25 cellular contexts compared by ENCODE assay signal in the genomic region with DNA sequence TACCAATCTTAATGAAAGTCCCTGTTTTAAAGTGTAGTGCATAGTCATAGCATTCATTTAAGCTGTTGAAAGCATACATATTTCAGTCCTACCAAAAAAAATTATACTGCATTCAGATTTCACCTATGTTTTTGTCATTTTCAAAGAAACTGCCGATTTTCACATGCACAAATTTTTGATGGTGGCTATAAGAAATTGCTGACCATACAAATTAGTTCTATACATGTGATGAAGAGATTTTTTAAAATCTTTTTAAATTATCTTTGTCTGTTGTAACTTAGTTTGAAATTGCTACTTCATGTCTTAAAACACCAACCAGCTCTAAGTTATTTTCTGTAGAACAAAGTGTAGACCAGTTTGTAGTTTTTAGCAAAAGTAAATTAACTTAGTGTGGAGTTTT. TPM values are rescaled to one million over a fixed set of nuclear protein-coding genes. Genes with fewer than 3 reads are reported as not detected.
DNase-seq lines count a peak whose midpoint lies in the region; ATAC-seq, FAIRE-seq and TF ChIP-seq lines count a peak whose summit lies in the region.
"Had no signal": no experiment of that assay in that cellular context is flagged by ENCODE, and none has a peak within 500 bp of the region (broad histone marks: within the 10 kb centered on the region; RNA-seq: fewer than 3 reads in every experiment).

No MANE protein-coding gene starts in this region.

- DNase-seq in HepG2 (ENCODE audit: low spot score) (no peak), right lobe of liver (no peak), K562 (ENCODE audit: extremely low read depth in 1 of 4, low spot score in 3 of 4) (no peak)
- no peak for DNase-seq in activated CD4-positive, alpha-beta T cell treated with anti-CD3 and anti-CD28 coated beads, Interleukin-2, amount 10 ng/mL, durations not matched to agents 7 days and 5 days
- DNase-seq: ACHN; BE2C; C1 segment of cervical spinal cord; CD4-positive, alpha-beta memory T cell; CD4-positive, CD25-positive, alpha-beta regulatory T cell; CD8-positive, alpha-beta memory T cell; COR-L47; DMS 273 treated with DMSO at 0.1 percent for 48 hours; DMS153; DMS53; DMS79; DND-41; EL; GDM1 had no signal

- BruUV-seq in HepG2 (replicated peaks; lab: Mats Ljungman, UMichigan) (no TSS peak), K562 (replicated peaks; lab: Mats Ljungman, UMichigan) (no TSS peak)

- H3K27ac ChIP-seq in HepG2 (ENCODE audit: extremely low read length, insufficient read depth, low read length) (no peak overlapping the region), right lobe of liver (no peak overlapping the region), K562 (ENCODE audit: extremely low read depth, low read depth, low read length) (no peak overlapping the region)
- H3K27ac ChIP-seq: 22Rv1, BLaER1 had no signal

- H3K27me3 Mint-ChIP-seq in activated CD4-positive, alpha-beta T cell treated with anti-CD3 and anti-CD28 coated beads, Interleukin-2, amount 10 ng/mL, durations not matched to agents 7 days and 5 days = no peaks in the 10 kb centered on the region
- H3K27me3 Mint-ChIP-seq in activated T-helper 17 cell treated with anti-CD3 and anti-CD28 coated beads, Interleukin-2, amount 50 U/mL, for 72 hours = no peaks in the 10 kb centered on the region
- H3K27me3 Mint-ChIP-seq: CD4-positive, alpha-beta memory T cell had no signal

- FAIRE-seq in HepG2 (lab: Jason Lieb, UNC) = no peak
- no peak for FAIRE-seq in K562 (lab: Jason Lieb, UNC)
- FAIRE-seq: GM12878, GM12892, GM18507 had no signal

- CTCF ChIA-PET in HepG2 (lab: Yijun Ruan, JAX; ENCODE audit: low intra/inter-chr PET ratio, low total read pairs) = no interaction called here
- CTCF ChIA-PET in K562 (lab: Yijun Ruan, JAX; ENCODE audit: low intra/inter-chr PET ratio) = no interaction called here
- CTCF ChIA-PET in activated CD4-positive, alpha-beta T cell treated with anti-CD3 and anti-CD28 coated beads, Interleukin-2, amount 10 ng/mL, durations not matched to agents 7 days and 5 days (lab: Charles Lee) = no interaction called here

- H3K4me2 ChIP-seq in HepG2 (ENCODE audit: low read depth, low read length) (no peak overlapping the region), K562 (ENCODE audit: insufficient read depth, low read length) (no peak overlapping the region)
- H3K4me2 ChIP-seq: BLaER1 had no signal

- no peak overlapping the region for H3K4me3 Mint-ChIP-seq in activated CD4-positive, alpha-beta T cell treated with anti-CD3 and anti-CD28 coated beads, Interleukin-2, amount 10 ng/mL, durations not matched to agents 7 days and 5 days
- H3K4me3 Mint-ChIP-seq in activated T-helper 17 cell treated with anti-CD3 and anti-CD28 coated beads, Interleukin-2, amount 50 U/mL, for 72 hours = no peak overlapping the region
- H3K4me3 Mint-ChIP-seq: CD14-positive monocyte; CD4-positive, alpha-beta memory T cell had no signal

- H3K9me3 ChIP-seq in HepG2 (ENCODE audit: low read length) (no peaks in the 10 kb centered on the region), right lobe of liver (no peaks in the 10 kb centered on the region), K562 (replicated peaks; ENCODE audit: control insufficient read depth, insufficient read depth, low read depth, low read length) (no peaks in the 10 kb centered on the region)
- H3K9me3 ChIP-seq: BE2C, BLaER1 had no signal

- no peak overlapping the region for H3K4me3 ChIP-seq in HepG2 (replicated peaks in 1 of 3; ENCODE audit: insufficient read depth in 1 of 3, low read depth in 2 of 3, low read length in 3 of 3)
- no peak overlapping the region for H3K4me3 ChIP-seq in right lobe of liver
- no peak overlapping the region for H3K4me3 ChIP-seq in K562
- H3K4me3 ChIP-seq: BLaER1, GM12878 had no signal

- H4K20me1 ChIP-seq in HepG2 (ENCODE audit: insufficient read depth, low read length) (no peaks in the 10 kb centered on the region), K562 (replicated peaks; ENCODE audit: control insufficient read depth, insufficient read depth, low read length) (no peaks in the 10 kb centered on the region)
- H4K20me1 ChIP-seq: BLaER1 had no signal

- H3K79me2 ChIP-seq in HepG2 (ENCODE audit: insufficient read depth, low read length) (peaks cover 9% of the 10 kb centered on the region), K562 (ENCODE audit: control insufficient read depth, insufficient read depth, low read length) (peaks cover 17% of the 10 kb centered on the region)

- no peak for TF ChIP-seq EP300 in HepG2 (IDR thresholded peaks at IDR 0.05; ENCODE audit: low read depth in 2 of 2, low read length in 2 of 2)
- TF ChIP-seq EP300 in HepG2 (CRISPR knock-in tag; IDR thresholded peaks at IDR 0.05; ENCODE audit: borderline replicate concordance) = no peak
- TF ChIP-seq EP300 in K562 (IDR thresholded peaks at IDR 0.05; ENCODE audit: low read length) = no peak

- H3K36me3 Mint-ChIP-seq in activated CD4-positive, alpha-beta T cell treated with anti-CD3 and anti-CD28 coated beads, Interleukin-2, amount 10 ng/mL, durations not matched to agents 7 days and 5 days (ENCODE audit: low read depth) = peaks cover 5% of the 10 kb centered on the region
- peaks cover 11% of the 10 kb centered on the region for H3K36me3 Mint-ChIP-seq in activated T-helper 17 cell treated with anti-CD3 and anti-CD28 coated beads, Interleukin-2, amount 50 U/mL, for 72 hours (ENCODE audit: low read depth)
- H3K36me3 Mint-ChIP-seq: CD14-positive monocyte; CD4-positive, CD25-positive, alpha-beta regulatory T cell had no signal

- TF ChIP-seq CTCF in HepG2 (CRISPR knock-in tag; IDR thresholded peaks at IDR 0.05) (no peak), right lobe of liver (IDR thresholded peaks at IDR 0.05) (no peak), K562 (IDR thresholded peaks at IDR 0.05 in 2 of 3, conservative IDR thresholded peaks at IDR 0.05 in 1 of 3; ENCODE audit: insufficient read depth in 2 of 3, low read depth in 1 of 3, low read length in 3 of 3) (no peak)

- TF ChIP-seq RAD21 in HepG2 (CRISPR knock-in tag; IDR thresholded peaks at IDR 0.05) (no peak), K562 (CRISPR knock-in tag; conservative IDR thresholded peaks at IDR 0.05 in 1 of 2, IDR thresholded peaks at IDR 0.05 in 1 of 2) (no peak)

- no peak overlapping the region for H3K9ac ChIP-seq in HepG2 (ENCODE audit: insufficient read depth, low read depth, low read length)
- no peak overlapping the region for H3K9ac ChIP-seq in K562 (ENCODE audit: insufficient read depth in 1 of 2, low read depth in 2 of 2, low read length in 2 of 2)
- H3K9ac ChIP-seq: BLaER1 had no signal

- TF ChIP-seq POLR2A in HepG2 (IDR thresholded peaks at IDR 0.05; ENCODE audit: insufficient read depth in 1 of 2, low read depth in 2 of 2, low read length in 2 of 2) = no peak
- TF ChIP-seq POLR2A in right lobe of liver (IDR thresholded peaks at IDR 0.05) = no peak
- TF ChIP-seq POLR2A in K562 (conservative IDR thresholded peaks at IDR 0.05) = no peak

- no peaks in the 10 kb centered on the region for H3K9me1 ChIP-seq in K562 (ENCODE audit: control insufficient read depth, insufficient read depth, low read length)

- H3K4me1 ChIP-seq in HepG2 (ENCODE audit: insufficient read depth, low read length) (peaks cover 20% of the 10 kb centered on the region), right lobe of liver (peaks cover 0 to 12% (median 0%) of the 10 kb centered on the region in 4 donors), K562 (replicated peaks in 1 of 2; ENCODE audit: control insufficient read depth in 2 of 2, insufficient read depth in 2 of 2, low read length in 2 of 2) (peaks cover 3 to 14% of the 10 kb centered on the region in 2 experiments; a peak in 4 of 5 replicates)
- H3K4me1 ChIP-seq: BE2C had no signal

- no peak for ATAC-seq in HepG2
- no peak for ATAC-seq in right lobe of liver
- ATAC-seq in K562 = no peak
- no peak for ATAC-seq in activated T-helper 17 cell treated with anti-CD3 and anti-CD28 coated beads, Interleukin-2, amount 50 U/mL, for 72 hours (replicated peaks)
- ATAC-seq: GM12878 had no signal

- in situ Hi-C loops in HepG2 (cut with HindIII; ENCODE audit: extremely low pct_ligation_motif_present, low pct_unique_long_range_greater_than_20kb) (no loop called here), K562 (cut with MboI) (no loop called here)

- POLR2A ChIA-PET in HepG2 (lab: Yijun Ruan, JAX) = no interaction called here
- POLR2A ChIA-PET in K562 (lab: Yijun Ruan, JAX) = interaction anchor here (0.7 kb wide), 1 partner anchor 234 kb away, joined by 3 read pairs; no protein-coding TSS in a partner anchor
- POLR2A ChIA-PET in activated CD4-positive, alpha-beta T cell treated with anti-CD3 and anti-CD28 coated beads, Interleukin-2, amount 10 ng/mL, durations not matched to agents 7 days and 5 days (lab: Charles Lee) = no interaction called here

- H3K27me3 ChIP-seq in HepG2 (ENCODE audit: control insufficient read depth in 1 of 2, insufficient read depth in 2 of 2, low read length in 2 of 2) = no peaks in the 10 kb centered on the region
- H3K27me3 ChIP-seq in right lobe of liver = no peaks in the 10 kb centered on the region
- no peaks in the 10 kb centered on the region for H3K27me3 ChIP-seq in K562 (ENCODE audit: control insufficient read depth in 2 of 2, insufficient read depth in 2 of 2, low read length in 2 of 2)
- H3K27me3 ChIP-seq: BE2C, BLaER1 had no signal

- intact Hi-C loops in HepG2 (cut with micrococcal nuclease; ENCODE audit: unreplicated experiment) (no loop called here), right lobe of liver (cut with DNase I) (no loop called here), K562 (cut with micrococcal nuclease) (loop anchor here (5.0 kb wide), 1 partner anchor 203 kb away; no protein-coding TSS in a partner anchor)

- H2AFZ ChIP-seq in HepG2 (ENCODE audit: low read length) = no peak overlapping the region
- H2AFZ ChIP-seq in K562 (ENCODE audit: low read depth, low read length) = no peak overlapping the region

- WGBS in HepG2 (ENCODE audit: low lambda C conversion rate) = 73% methylated on average over 1 of the region's 1 CpG
- WGBS in right lobe of liver (ENCODE audit: insufficient coverage, low coverage, low lambda C conversion rate, missing lambda C conversion rate) = 88% methylated on average over 1 of the region's 1 CpG
- WGBS in K562 (ENCODE audit: insufficient coverage, low coverage, missing lambda C conversion rate) = 59% methylated on average over 1 of the region's 1 CpG

- H3K9me3 Mint-ChIP-seq in activated CD4-positive, alpha-beta T cell treated with anti-CD3 and anti-CD28 coated beads, Interleukin-2, amount 10 ng/mL, durations not matched to agents 7 days and 5 days = peaks cover 4% of the 10 kb centered on the region
- no peaks in the 10 kb centered on the region for H3K9me3 Mint-ChIP-seq in activated T-helper 17 cell treated with anti-CD3 and anti-CD28 coated beads, Interleukin-2, amount 50 U/mL, for 72 hours

- H3K36me3 ChIP-seq in HepG2 (replicated peaks in 1 of 2; ENCODE audit: control insufficient read depth in 1 of 2, insufficient read depth in 2 of 2, low read length in 2 of 2) (no peaks in the 10 kb centered on the region), right lobe of liver (no peaks in the 10 kb centered on the region), K562 (ENCODE audit: control insufficient read depth, insufficient read depth, low read length) (no peaks in the 10 kb centered on the region)
- H3K36me3 ChIP-seq: BLaER1 had no signal

- H3K4me1 Mint-ChIP-seq in activated CD4-positive, alpha-beta T cell treated with anti-CD3 and anti-CD28 coated beads, Interleukin-2, amount 10 ng/mL, durations not matched to agents 7 days and 5 days = peaks cover 12% of the 10 kb centered on the region
- H3K4me1 Mint-ChIP-seq in activated T-helper 17 cell treated with anti-CD3 and anti-CD28 coated beads, Interleukin-2, amount 50 U/mL, for 72 hours = peaks cover 3% of the 10 kb centered on the region

- no peak overlapping the region for H3K27ac Mint-ChIP-seq in activated CD4-positive, alpha-beta T cell treated with anti-CD3 and anti-CD28 coated beads, Interleukin-2, amount 10 ng/mL, durations not matched to agents 7 days and 5 days
- no peak overlapping the region for H3K27ac Mint-ChIP-seq in activated T-helper 17 cell treated with anti-CD3 and anti-CD28 coated beads, Interleukin-2, amount 50 U/mL, for 72 hours
- H3K27ac Mint-ChIP-seq: CD14-positive monocyte; CD4-positive, alpha-beta memory T cell; CD4-positive, CD25-positive, alpha-beta regulatory T cell; CD8-positive, alpha-beta memory T cell had no signal

RNA-seq across cellular contexts. Expression of a gene that starts 3.5 kb away (rescaled TPM):
- 17.5 and 30.1 TPM in 2 replicates for total RNA-seq in HepG2 (2016; rRNA removed; fragmentation: Illumina TruSeq; extraction: Trizol)
- 2.8 and 4.5 TPM in 2 replicates for total RNA-seq in HepG2 (2016; cell fraction: cytosol; rRNA removed; fragmentation: Illumina TruSeq; extraction: Trizol; ENCODE audit: low read depth)
- 17.5 and 28.0 TPM in 2 replicates for total RNA-seq in HepG2 (2016; cell fraction: insoluble cytoplasmic fraction; rRNA removed; fragmentation: Illumina TruSeq; extraction: Trizol)
- total RNA-seq in HepG2 (2016; cell fraction: membrane; rRNA removed; fragmentation: Illumina TruSeq; extraction: Trizol) = 4.8 and 6.0 TPM in 2 replicates
- 11.5 and 16.8 TPM in 2 replicates for total RNA-seq in HepG2 (2016; cell fraction: nucleus; rRNA removed; fragmentation: Illumina TruSeq; extraction: Trizol)
- polyA plus RNA-seq in HepG2 (2011; rRNA removed) = 14.9 and 18.5 TPM in 2 replicates
- polyA plus RNA-seq in HepG2 (2011; cell fraction: cytosol; rRNA removed) = 8.4 and 8.7 TPM in 2 replicates
- 6.8 and 7.7 TPM in 2 replicates for polyA plus RNA-seq in HepG2 (2011; cell fraction: nucleus; rRNA removed)
- 6.4 and 11.0 TPM in 2 replicates for polyA plus RNA-seq in HepG2 (2012)
- 0.42 and 0.45 TPM in 2 replicates for polyA plus RNA-seq in HepG2 (2016; cell fraction: cytosol; fragmentation: Illumina TruSeq; extraction: Trizol; ENCODE audit: low read depth)
- polyA plus RNA-seq in HepG2 (2016; cell fraction: insoluble cytoplasmic fraction; fragmentation: Illumina TruSeq; extraction: Trizol; ENCODE audit: low read depth) = 18.4 and 18.8 TPM in 2 replicates
- 2.0 TPM in 2 replicates for polyA plus RNA-seq in HepG2 (2016; cell fraction: membrane; fragmentation: Illumina TruSeq; extraction: Trizol; ENCODE audit: low read depth)
- polyA plus RNA-seq in HepG2 (2016; cell fraction: nucleus; fragmentation: Illumina TruSeq; extraction: Trizol; ENCODE audit: insufficient read depth, low read depth) = 11.5 and 12.3 TPM in 2 replicates
- polyA minus RNA-seq in HepG2 (2011; rRNA and poly(A)+ RNA removed; ENCODE audit: low replicate concordance) = 38.1 and 59.7 TPM in 2 replicates
- 19.6 and 19.7 TPM in 2 replicates for polyA minus RNA-seq in HepG2 (2011; cell fraction: cytosol; rRNA and poly(A)+ RNA removed)
- polyA minus RNA-seq in HepG2 (2011; cell fraction: nucleus; rRNA and poly(A)+ RNA removed) = 12.9 and 16.3 TPM in 2 replicates
- total RNA-seq in right lobe of liver = 10 to 100 TPM; 11.0 to 16.8 (median 12.9) TPM
- total RNA-seq in K562 (2011; cell fraction: chromatin; rRNA removed; ENCODE audit: low replicate concordance) = 13.8 and 20.8 TPM in 2 replicates
- 3.3 and 5.3 TPM in 2 replicates for total RNA-seq in K562 (2011; cell fraction: nucleolus; rRNA removed)
- 8.1 and 12.6 TPM in 2 replicates for total RNA-seq in K562 (2011; cell fraction: nucleoplasm; rRNA removed)
- 14.4 and 14.7 TPM in 2 replicates for total RNA-seq in K562 (2014; rRNA removed)
- total RNA-seq in K562 (2014; rRNA removed; fragmentation: Illumina TruSeq; extraction: Trizol) = 18.5 and 21.2 TPM in 2 replicates
- 16.4 and 18.0 TPM in 2 replicates for total RNA-seq in K562 (2015; rRNA removed; fragmentation: Illumina TruSeq; extraction: Trizol)
- 20.9 and 22.8 TPM in 2 replicates for total RNA-seq in K562 (2021)
- 21.9 and 23.6 TPM in 2 replicates for polyA plus RNA-seq in K562 (2011; rRNA removed)
- polyA plus RNA-seq in K562 (2011; cell fraction: cytosol; rRNA removed) = 15.7 and 21.9 TPM in 2 replicates
- 12.3 and 14.5 TPM in 2 replicates for polyA plus RNA-seq in K562 (2011; cell fraction: nucleus; rRNA removed)
- polyA plus RNA-seq in K562 (2012) = 8.3 and 10.1 TPM in 2 replicates
- 13.0 and 14.6 TPM in 2 replicates for polyA plus RNA-seq in K562 (2014; fragmentation: Illumina TruSeq; extraction: Trizol)
- 1 to 10 TPM; 3.4 to 5.2 TPM for polyA plus RNA-seq in K562 (2014; fragmentation: Nextera tagmentation; extraction: Ambion mirVana)
- 12.9 and 15.5 TPM in 2 replicates for polyA plus RNA-seq in K562 (2014; rRNA removed)
- 44.1 and 54.7 TPM in 2 replicates for polyA minus RNA-seq in K562 (2011; rRNA and poly(A)+ RNA removed)
- polyA minus RNA-seq in K562 (2011; cell fraction: cytosol; rRNA and poly(A)+ RNA removed) = 18.2 and 35.0 TPM in 2 replicates
- polyA minus RNA-seq in K562 (2011; cell fraction: nucleus; rRNA and poly(A)+ RNA removed) = 4.4 and 8.8 TPM in 2 replicates
- total RNA-seq in activated CD4-positive, alpha-beta T cell treated with anti-CD3 and anti-CD28 coated beads, Interleukin-2, amount 10 ng/mL, durations not matched to agents 7 days and 5 days = 10 to 100 TPM; 35.3 to 46.9 TPM
- 10 to 100 TPM; 33.9 to 38.0 TPM for total RNA-seq in activated T-helper 17 cell treated with anti-CD3 and anti-CD28 coated beads, Interleukin-2, amount 50 U/mL, for 72 hours
